In genomic region chr10:113056468-113057021, GRCh38 we compare ENCODE assay signal across 1 cellular context.
TF ChIP-seq lines count a peak whose summit lies in the region.

No MANE protein-coding gene starts in this region.

TF ChIP-seq in WTC11, 78 proteins besides CTCF, POLR2A, EP300 and RAD21 (continued from another document):
- TF ChIP-seq AFF4 (CRISPR knock-in tag; IDR thresholded peaks at IDR 0.05; ENCODE audit: borderline replicate concordance) (no peak), ZBTB43 (CRISPR knock-in tag; IDR thresholded peaks at IDR 0.05) (no peak), ATF6 (CRISPR knock-in tag; IDR thresholded peaks at IDR 0.05) (no peak), ATF3 (CRISPR knock-in tag; conservative IDR thresholded peaks at IDR 0.05) (no peak), CDX4 (CRISPR knock-in tag; IDR thresholded peaks at IDR 0.05; ENCODE audit: borderline replicate concordance) (no peak), MYBL2 (CRISPR knock-in tag; IDR thresholded peaks at IDR 0.05) (no peak), ZNF532 (CRISPR knock-in tag; IDR thresholded peaks at IDR 0.05; ENCODE audit: borderline replicate concordance) (no peak), IRF2 (CRISPR knock-in tag; IDR thresholded peaks at IDR 0.05; ENCODE audit: borderline replicate concordance, low read depth) (no peak), ZMAT4 (CRISPR knock-in tag; IDR thresholded peaks at IDR 0.05) (no peak), JAZF1 (CRISPR knock-in tag; IDR thresholded peaks at IDR 0.05) (no peak)
